Comparison of ENCODE assay signal across 22 cellular contexts in genomic region chr9:69965416-69966145, GRCh38.
"Had no signal": no experiment of that assay in that cellular context is flagged by ENCODE, and none has a peak within 500 bp of the region (broad histone marks: within the 10 kb centered on the region; RNA-seq: fewer than 3 reads in every experiment).

No MANE protein-coding gene starts in this region.

- H2AFZ ChIP-seq: parathyroid adenoma had no signal

- DNase-seq: effector CD4-positive, alpha-beta T cell; endodermal cell; foreskin melanocyte; islet precursor cell; left cardiac atrium; left ventricle myocardium inferior; mesenchymal stem cell; midbrain; naive B cell; occipital lobe; right lobe of liver; spleen; stimulated activated CD4-positive, alpha-beta T cell treated with anti-CD3 and anti-CD28 coated beads, Interleukin-15, amount 100 ng/mL, for 24 hours; stimulated activated CD4-positive, alpha-beta T cell treated with anti-CD3 and anti-CD28 coated beads, Interleukin-1b, Interleukin-23, amount 100 ng/mL, for 48 hours; stimulated activated CD4-positive, alpha-beta T cell treated with anti-CD3 and anti-CD28 coated beads, Interleukin-4, amount 100 ng/mL, for 24 hours; tibial artery; upper lobe of right lung had no signal

- H3K36me3 ChIP-seq: left ventricle myocardium inferior, prostate gland, right lobe of liver, spleen, tibial artery, upper lobe of right lung had no signal

- H3K9me3 ChIP-seq: left ventricle myocardium inferior, prostate gland, right lobe of liver, spleen, tibial artery, upper lobe of right lung had no signal

- H3K27me3 ChIP-seq: right lobe of liver, spleen, tibial artery, upper lobe of right lung had no signal

- ATAC-seq: left cardiac atrium; right lobe of liver; stimulated activated memory B cell treated with anti-CD40 and anti-IgM and Interleukin-4, amounts not matched to agents 10 μg/mL and 1 μg/mL and 100 μg/mL, for 72 hours; upper lobe of right lung had no signal

- H3K4me1 ChIP-seq: left ventricle myocardium inferior, parathyroid adenoma, prostate gland, right lobe of liver, spleen, upper lobe of right lung had no signal

- H3K4me3 ChIP-seq: coronary artery, left ventricle myocardium inferior, lung, prostate gland, right lobe of liver, spleen, tibial artery, upper lobe of right lung had no signal

- H3K9ac ChIP-seq: parathyroid adenoma had no signal

- H3K27ac ChIP-seq: coronary artery, left ventricle myocardium inferior, parathyroid adenoma, prostate gland, right lobe of liver, spleen, tibial artery, upper lobe of right lung had no signal

- H3K79me2 ChIP-seq: parathyroid adenoma had no signal
